Comparison of ENCODE assay signal across 1 cellular context in the genomic region with DNA sequence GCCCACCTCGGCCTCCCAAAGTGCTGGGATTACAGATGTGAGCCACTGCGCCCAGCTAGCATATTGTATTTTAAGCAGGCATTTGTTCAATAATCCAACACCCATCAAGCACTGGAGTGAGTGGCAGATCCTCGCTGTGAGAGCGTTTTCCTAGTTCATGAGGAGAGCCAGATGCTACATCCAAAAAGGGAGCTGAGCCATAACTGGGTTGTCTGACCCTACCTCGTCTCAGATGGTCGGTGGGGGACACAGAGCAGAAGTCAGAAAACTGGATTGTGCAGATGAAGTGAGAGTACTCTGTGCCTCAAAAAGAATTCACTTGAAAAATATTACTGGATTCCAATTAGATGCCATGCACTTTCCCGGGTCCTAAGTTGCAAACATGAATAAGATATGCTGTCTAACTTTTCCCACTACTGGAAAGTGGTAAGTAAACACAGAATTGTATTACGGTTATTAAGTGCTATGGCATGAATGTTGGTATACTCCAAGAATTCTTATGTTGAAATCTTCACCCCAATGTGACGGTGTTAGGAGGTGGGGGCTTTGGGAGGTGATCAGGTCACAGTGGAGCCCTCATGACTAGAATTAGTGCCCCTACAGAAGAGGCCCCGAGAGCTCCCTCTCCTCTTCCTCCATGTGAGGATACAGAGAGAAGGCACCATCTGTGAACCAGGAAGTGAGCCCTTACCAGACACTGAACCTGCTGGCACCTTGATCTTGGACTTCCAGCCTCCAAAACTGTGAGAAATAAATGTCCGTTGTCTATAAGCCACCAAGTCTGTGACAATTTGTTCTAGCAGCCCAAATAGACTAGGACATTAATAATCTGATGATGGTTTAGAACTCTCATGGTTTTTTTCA.
A peak's percentile ranks its signal among the peaks of the same experiment; 100 is the strongest.
TF ChIP-seq lines count a peak whose summit lies in the region.

No MANE protein-coding gene starts in this region.

TF ChIP-seq in HepG2, 621 proteins besides CTCF, POLR2A, EP300 and RAD21:
- TF ChIP-seq ZNF34 (CRISPR knock-in tag; IDR thresholded peaks at IDR 0.05; ENCODE audit: borderline replicate concordance), result no peak
- TF ChIP-seq ZKSCAN5 (CRISPR knock-in tag; IDR thresholded peaks at IDR 0.05), result 0 out of 2 replicates have a peak, but pooled peaks have one; percentile 25
- TF ChIP-seq ELF1 (CRISPR knock-in tag; IDR thresholded peaks at IDR 0.05), result peak; percentile 40; the same call in 1 of the 2 replicates
- no peak for TF ChIP-seq ZNF564 (CRISPR knock-in tag; IDR thresholded peaks at IDR 0.05)
- TF ChIP-seq, protein P1, sequence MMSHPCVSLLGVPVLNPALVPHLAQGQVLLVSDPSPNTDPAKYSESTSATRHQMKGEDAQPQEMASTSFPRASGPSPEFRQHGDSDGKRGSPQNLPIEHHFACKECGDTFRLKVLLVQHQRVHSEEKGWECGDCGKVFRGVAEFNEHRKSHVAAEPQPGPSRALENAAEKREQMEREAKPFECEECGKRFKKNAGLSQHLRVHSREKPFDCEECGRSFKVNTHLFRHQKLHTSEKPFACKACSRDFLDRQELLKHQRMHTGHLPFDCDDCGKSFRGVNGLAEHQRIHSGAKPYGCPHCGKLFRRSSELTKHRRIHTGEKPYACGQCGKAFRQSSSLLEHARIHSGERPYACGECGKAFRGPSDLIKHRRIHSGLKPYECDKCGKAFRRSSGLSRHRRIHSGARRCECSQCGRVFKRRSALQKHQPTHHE (CRISPR knock-in tag; IDR thresholded peaks at IDR 0.05; ENCODE audit: borderline replicate concordance), result no peak
- TF ChIP-seq SMARCE1 (IDR thresholded peaks at IDR 0.05; ENCODE audit: borderline replicate concordance), result no peak
- peak; percentile 50; the same call in 1 of the 2 replicates for TF ChIP-seq ELF3 (CRISPR knock-in tag; IDR thresholded peaks at IDR 0.05)
- TF ChIP-seq TFE3 (CRISPR knock-in tag; IDR thresholded peaks at IDR 0.05), result 0 out of 2 replicates have a peak, but pooled peaks have one; percentile 9
- 0 out of 2 replicates have a peak, but pooled peaks have one; percentile 27 for TF ChIP-seq ZNF547 (CRISPR knock-in tag; IDR thresholded peaks at IDR 0.05)
- TF ChIP-seq, protein P2, sequence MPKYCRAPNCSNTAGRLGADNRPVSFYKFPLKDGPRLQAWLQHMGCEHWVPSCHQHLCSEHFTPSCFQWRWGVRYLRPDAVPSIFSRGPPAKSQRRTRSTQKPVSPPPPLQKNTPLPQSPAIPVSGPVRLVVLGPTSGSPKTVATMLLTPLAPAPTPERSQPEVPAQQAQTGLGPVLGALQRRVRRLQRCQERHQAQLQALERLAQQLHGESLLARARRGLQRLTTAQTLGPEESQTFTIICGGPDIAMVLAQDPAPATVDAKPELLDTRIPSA (CRISPR knock-in tag; IDR thresholded peaks at IDR 0.05; ENCODE audit: borderline replicate concordance), result no peak
- peak; percentile 51; the same call in 1 of the 2 replicates for TF ChIP-seq EEA1 (CRISPR knock-in tag; IDR thresholded peaks at IDR 0.05; ENCODE audit: borderline replicate concordance)
- TF ChIP-seq ZNF33B (CRISPR knock-in tag; IDR thresholded peaks at IDR 0.05), result no peak
- TF ChIP-seq ZNF296 (CRISPR knock-in tag; conservative IDR thresholded peaks at IDR 0.05), result no peak
- TF ChIP-seq ZNF280D (CRISPR knock-in tag; IDR thresholded peaks at IDR 0.05), result 0 out of 2 replicates have a peak, but pooled peaks have one; percentile 36
- no peak for TF ChIP-seq ZNF619 (CRISPR knock-in tag; IDR thresholded peaks at IDR 0.05)
- no peak for TF ChIP-seq ZNF367 (CRISPR knock-in tag; IDR thresholded peaks at IDR 0.05; ENCODE audit: borderline replicate concordance)
